15 cellular contexts compared by ENCODE assay signal in genomic region chr22:37175414-37176144, GRCh38. TPM values are rescaled to one million over a fixed set of nuclear protein-coding genes. Genes with fewer than 3 reads are reported as not detected.
DNase-seq lines count a peak whose midpoint lies in the region; ATAC-seq and TF ChIP-seq lines count a peak whose summit lies in the region.
"Had no signal": no experiment of that assay in that cellular context is flagged by ENCODE, and none has a peak within 500 bp of the region (broad histone marks: within the 10 kb centered on the region; RNA-seq: fewer than 3 reads in every experiment).

No MANE protein-coding gene starts in this region.

- DNase-seq in activated naive CD8-positive, alpha-beta T cell treated with anti-CD3 and anti-CD28 coated beads, Interleukin-2, amount 10 ng/mL, durations not matched to agents 7 days and 5 days, result peak; percentile 24
- no peak for DNase-seq in activated naive CD8-positive, alpha-beta T cell treated with anti-CD3 and anti-CD28 coated beads, Interleukin-2, amount 50 U/mL, for 24 hours
- DNase-seq in chondrocyte (ENCODE audit: low spot score) (peak; percentile 44), upper lobe of right lung (peak; percentile 56), NCI-H187 (lab: John Stamatoyannopoulos, UW) (no peak)
- peak in 1 of 10 donors; percentile 21 for DNase-seq in naive thymus-derived CD8-positive, alpha-beta T cell
- no peak for DNase-seq in effector CD8-positive, alpha-beta T cell (lab: John Stamatoyannopoulos, UW)
- DNase-seq in stimulated activated CD8-positive, alpha-beta memory T cell treated with anti-CD3 and anti-CD28 coated beads, Interleukin-4, amount 100 ng/mL, for 48 hours, result no peak
- DNase-seq: Calu3, NCI-H1436, NCI-H345 had no signal

- H3K36me3 Mint-ChIP-seq in activated naive CD8-positive, alpha-beta T cell treated with anti-CD3 and anti-CD28 coated beads, Interleukin-2, amount 10 ng/mL, durations not matched to agents 7 days and 5 days, result peaks cover 5% of the 10 kb centered on the region
- H3K36me3 Mint-ChIP-seq in activated naive CD8-positive, alpha-beta T cell treated with anti-CD3 and anti-CD28 coated beads, Interleukin-2, amount 50 U/mL, for 24 hours (ENCODE audit: low read depth), result no peaks in the 10 kb centered on the region
- no peaks in the 10 kb centered on the region for H3K36me3 Mint-ChIP-seq in chondrocyte (ENCODE audit: low read depth)
- peaks cover 0 to 2% (median 0%) of the 10 kb centered on the region in 3 donors for H3K36me3 Mint-ChIP-seq in naive thymus-derived CD8-positive, alpha-beta T cell

- POLR2A ChIA-PET in activated naive CD8-positive, alpha-beta T cell treated with anti-CD3 and anti-CD28 coated beads, Interleukin-2, amount 10 ng/mL, durations not matched to agents 7 days and 5 days (lab: Charles Lee), result interaction anchor here (0.7 to 1.5 kb wide), 3 partner anchors 26 to 53 kb away, joined by 3 to 5 read pairs (median 4); partner anchors contain the start of gene IL2RB
- POLR2A ChIA-PET in naive thymus-derived CD8-positive, alpha-beta T cell (lab: Charles Lee), result interaction anchor here (2.8 kb wide), 2 partner anchors 9 to 12 kb away, joined by 12 to 13 read pairs; partner anchors contain the start of gene C1QTNF6

- intact Hi-C loops in upper lobe of right lung (cut with DNase I), result no loop called here

- no peak for TF ChIP-seq CTCF in chondrocyte (IDR thresholded peaks at IDR 0.05)
- no peak for TF ChIP-seq CTCF in upper lobe of right lung (IDR thresholded peaks at IDR 0.05)

- peak overlapping the region; percentile 45 for H3K27ac ChIP-seq in upper lobe of right lung
- H3K27ac ChIP-seq: KMS-11, SK-N-MC had no signal

- H3K4me1 Mint-ChIP-seq in activated naive CD8-positive, alpha-beta T cell treated with anti-CD3 and anti-CD28 coated beads, Interleukin-2, amount 10 ng/mL, durations not matched to agents 7 days and 5 days, result peaks cover 20% of the 10 kb centered on the region
- peaks cover 22% of the 10 kb centered on the region for H3K4me1 Mint-ChIP-seq in activated naive CD8-positive, alpha-beta T cell treated with anti-CD3 and anti-CD28 coated beads, Interleukin-2, amount 50 U/mL, for 24 hours
- H3K4me1 Mint-ChIP-seq in chondrocyte (ENCODE audit: low read depth), result peaks cover 35% of the 10 kb centered on the region
- H3K4me1 Mint-ChIP-seq in naive thymus-derived CD8-positive, alpha-beta T cell, result peaks cover 26 to 54% (median 47%) of the 10 kb centered on the region in 4 donors

- no peaks in the 10 kb centered on the region for H3K9me3 Mint-ChIP-seq in activated naive CD8-positive, alpha-beta T cell treated with anti-CD3 and anti-CD28 coated beads, Interleukin-2, amount 10 ng/mL, durations not matched to agents 7 days and 5 days
- no peaks in the 10 kb centered on the region for H3K9me3 Mint-ChIP-seq in activated naive CD8-positive, alpha-beta T cell treated with anti-CD3 and anti-CD28 coated beads, Interleukin-2, amount 50 U/mL, for 24 hours
- no peaks in the 10 kb centered on the region for H3K9me3 Mint-ChIP-seq in chondrocyte (ENCODE audit: low read depth)
- no peaks in the 10 kb centered on the region for H3K9me3 Mint-ChIP-seq in naive thymus-derived CD8-positive, alpha-beta T cell
- H3K9me3 Mint-ChIP-seq: activated naive CD4-positive, alpha-beta T cell treated with anti-CD3 and anti-CD28 coated beads, Interleukin-2, amount 50 U/mL, for 24 hours had no signal

- no peak overlapping the region for H3K27ac Mint-ChIP-seq in activated naive CD8-positive, alpha-beta T cell treated with anti-CD3 and anti-CD28 coated beads, Interleukin-2, amount 10 ng/mL, durations not matched to agents 7 days and 5 days
- no peak overlapping the region for H3K27ac Mint-ChIP-seq in activated naive CD8-positive, alpha-beta T cell treated with anti-CD3 and anti-CD28 coated beads, Interleukin-2, amount 50 U/mL, for 24 hours
- peak overlapping the region; percentile 94 for H3K27ac Mint-ChIP-seq in chondrocyte (ENCODE audit: unreplicated experiment)
- peak overlapping the region in 6 of 10 donors; percentile 25 to 96 (median 84) for H3K27ac Mint-ChIP-seq in naive thymus-derived CD8-positive, alpha-beta T cell

- H3K4me3 ChIP-seq in upper lobe of right lung, result no peak overlapping the region
- H3K4me3 ChIP-seq: mucosa of descending colon, SK-N-MC had no signal

- no peak for ATAC-seq in activated naive CD8-positive, alpha-beta T cell treated with anti-CD3 and anti-CD28 coated beads, Interleukin-2, amount 10 ng/mL, durations not matched to agents 7 days and 5 days (ENCODE audit: low read depth)
- ATAC-seq in activated naive CD8-positive, alpha-beta T cell treated with anti-CD3 and anti-CD28 coated beads, Interleukin-2, amount 50 U/mL, for 24 hours, result no peak
- no peak for ATAC-seq in naive thymus-derived CD8-positive, alpha-beta T cell
- ATAC-seq in upper lobe of right lung, result no peak

- H3K4me3 Mint-ChIP-seq in activated naive CD8-positive, alpha-beta T cell treated with anti-CD3 and anti-CD28 coated beads, Interleukin-2, amount 10 ng/mL, durations not matched to agents 7 days and 5 days, result no peak overlapping the region
- no peak overlapping the region for H3K4me3 Mint-ChIP-seq in activated naive CD8-positive, alpha-beta T cell treated with anti-CD3 and anti-CD28 coated beads, Interleukin-2, amount 50 U/mL, for 24 hours
- no peak overlapping the region for H3K4me3 Mint-ChIP-seq in chondrocyte (ENCODE audit: unreplicated experiment)
- peak overlapping the region in 3 of 10 donors; percentile 19 to 30 (median 23) for H3K4me3 Mint-ChIP-seq in naive thymus-derived CD8-positive, alpha-beta T cell

- no peaks in the 10 kb centered on the region for H3K9me3 ChIP-seq in upper lobe of right lung
- H3K9me3 ChIP-seq: mucosa of descending colon had no signal

- H3K4me1 ChIP-seq in upper lobe of right lung, result peaks cover 38% of the 10 kb centered on the region

- no peaks in the 10 kb centered on the region for H3K36me3 ChIP-seq in upper lobe of right lung

- no peaks in the 10 kb centered on the region for H3K27me3 ChIP-seq in upper lobe of right lung

- H3K27me3 Mint-ChIP-seq in activated naive CD8-positive, alpha-beta T cell treated with anti-CD3 and anti-CD28 coated beads, Interleukin-2, amount 10 ng/mL, durations not matched to agents 7 days and 5 days, result no peaks in the 10 kb centered on the region
- H3K27me3 Mint-ChIP-seq in activated naive CD8-positive, alpha-beta T cell treated with anti-CD3 and anti-CD28 coated beads, Interleukin-2, amount 50 U/mL, for 24 hours, result no peaks in the 10 kb centered on the region
- H3K27me3 Mint-ChIP-seq in chondrocyte (ENCODE audit: low read depth), result peaks cover 10% of the 10 kb centered on the region
- H3K27me3 Mint-ChIP-seq in naive thymus-derived CD8-positive, alpha-beta T cell, result no peaks in the 10 kb centered on the region
- H3K27me3 Mint-ChIP-seq: activated naive CD4-positive, alpha-beta T cell treated with anti-CD3 and anti-CD28 coated beads, Interleukin-2, amount 50 U/mL, for 24 hours had no signal

RNA-seq across cellular contexts. Expression of gene C1QTNF6, which starts 12.5 kb away (rescaled TPM):
- 10 to 100 TPM; 15.2 to 15.7 TPM for total RNA-seq in activated naive CD8-positive, alpha-beta T cell treated with anti-CD3 and anti-CD28 coated beads, Interleukin-2, amount 10 ng/mL, durations not matched to agents 7 days and 5 days
- total RNA-seq in chondrocyte (11.3 to 27.7 TPM (median 14.6 TPM) in 3 replicates), upper lobe of right lung (6.1 TPM)
- total RNA-seq in naive thymus-derived CD8-positive, alpha-beta T cell, result 10 to 100 TPM; 24.6 to 25.7 TPM
- polyA plus RNA-seq in naive thymus-derived CD8-positive, alpha-beta T cell, result 1 to 10 TPM in 2 of 3 donors, under 1 TPM in 1; 0.68 to 4.0 (median 1.7) TPM

RNA-seq across cellular contexts. Expression of gene IL2RB, which starts 25.9 kb away (rescaled TPM):
- total RNA-seq in activated naive CD8-positive, alpha-beta T cell treated with anti-CD3 and anti-CD28 coated beads, Interleukin-2, amount 10 ng/mL, durations not matched to agents 7 days and 5 days, result 100 to 1,000 TPM; 223 to 232 TPM
- total RNA-seq in chondrocyte, result 0.37 TPM in 1 of 3 replicates, not detected in the others
- 10 to 100 TPM; 31.1 to 34.2 TPM for total RNA-seq in naive thymus-derived CD8-positive, alpha-beta T cell
- 100 to 1,000 TPM in 1 of 3 donors, 10 to 100 TPM in 2; 74.9 to 113 (median 81.1) TPM for polyA plus RNA-seq in naive thymus-derived CD8-positive, alpha-beta T cell
- total RNA-seq in upper lobe of right lung, result 10.6 TPM
- total RNA-seq: Calu3 had no signal

RNA-seq across cellular contexts. Expression of gene SSTR3, which starts 36.7 kb away (rescaled TPM):
- total RNA-seq in activated naive CD8-positive, alpha-beta T cell treated with anti-CD3 and anti-CD28 coated beads, Interleukin-2, amount 10 ng/mL, durations not matched to agents 7 days and 5 days, result 10 to 100 TPM; 10.1 to 11.3 TPM
- total RNA-seq in chondrocyte (not detected in 3 replicates), upper lobe of right lung (not detected)
- total RNA-seq in naive thymus-derived CD8-positive, alpha-beta T cell, result 10 to 100 TPM; 13.5 to 13.7 TPM
- polyA plus RNA-seq in naive thymus-derived CD8-positive, alpha-beta T cell, result 1 to 10 TPM; 2.9 to 7.3 (median 4.2) TPM
- total RNA-seq: Calu3 had no signal

Comparison
In these comparisons a context has a peak if more than half of its experiments do, and no peak if none do; other contexts are left out.
1. DNase-seq: peak in activated naive CD8-positive, alpha-beta T cell treated with anti-CD3 and anti-CD28 coated beads, Interleukin-2, amount 10 ng/mL, durations not matched to agents 7 days and 5 days (single experiment), chondrocyte (single experiment) and upper lobe of right lung (single experiment); none in activated naive CD8-positive, alpha-beta T cell treated with anti-CD3 and anti-CD28 coated beads, Interleukin-2, amount 50 U/mL, for 24 hours (single experiment), NCI-H187 (0 of 2), effector CD8-positive, alpha-beta T cell (single experiment) and stimulated activated CD8-positive, alpha-beta memory T cell treated with anti-CD3 and anti-CD28 coated beads, Interleukin-4, amount 100 ng/mL, for 48 hours (single experiment).
2. H3K27ac Mint-ChIP-seq: peak in chondrocyte (single experiment) and naive thymus-derived CD8-positive, alpha-beta T cell (6 of 10); none in activated naive CD8-positive, alpha-beta T cell treated with anti-CD3 and anti-CD28 coated beads, Interleukin-2, amount 10 ng/mL, durations not matched to agents 7 days and 5 days (single experiment) and activated naive CD8-positive, alpha-beta T cell treated with anti-CD3 and anti-CD28 coated beads, Interleukin-2, amount 50 U/mL, for 24 hours (single experiment).
3. RNA of gene IL2RB, which starts 25.9 kb away (total RNA-seq): 223 to 232 TPM in activated naive CD8-positive, alpha-beta T cell treated with anti-CD3 and anti-CD28 coated beads, Interleukin-2, amount 10 ng/mL, durations not matched to agents 7 days and 5 days; 31.1 to 34.2 TPM in naive thymus-derived CD8-positive, alpha-beta T cell, 10.6 TPM in upper lobe of right lung (single experiment) and 0.37 TPM in chondrocyte; every median in the first group is over 4 times any median in the second.
4. RNA of gene SSTR3, which starts 36.7 kb away (total RNA-seq): 13.5 to 13.7 TPM in naive thymus-derived CD8-positive, alpha-beta T cell and 10.1 to 11.3 TPM in activated naive CD8-positive, alpha-beta T cell treated with anti-CD3 and anti-CD28 coated beads, Interleukin-2, amount 10 ng/mL, durations not matched to agents 7 days and 5 days; not detected in chondrocyte and not detected in upper lobe of right lung (single experiment); every median in the first group is over 10 times any median in the second.